Comparison of ENCODE assay signal across 8 cellular contexts in the genomic region with DNA sequence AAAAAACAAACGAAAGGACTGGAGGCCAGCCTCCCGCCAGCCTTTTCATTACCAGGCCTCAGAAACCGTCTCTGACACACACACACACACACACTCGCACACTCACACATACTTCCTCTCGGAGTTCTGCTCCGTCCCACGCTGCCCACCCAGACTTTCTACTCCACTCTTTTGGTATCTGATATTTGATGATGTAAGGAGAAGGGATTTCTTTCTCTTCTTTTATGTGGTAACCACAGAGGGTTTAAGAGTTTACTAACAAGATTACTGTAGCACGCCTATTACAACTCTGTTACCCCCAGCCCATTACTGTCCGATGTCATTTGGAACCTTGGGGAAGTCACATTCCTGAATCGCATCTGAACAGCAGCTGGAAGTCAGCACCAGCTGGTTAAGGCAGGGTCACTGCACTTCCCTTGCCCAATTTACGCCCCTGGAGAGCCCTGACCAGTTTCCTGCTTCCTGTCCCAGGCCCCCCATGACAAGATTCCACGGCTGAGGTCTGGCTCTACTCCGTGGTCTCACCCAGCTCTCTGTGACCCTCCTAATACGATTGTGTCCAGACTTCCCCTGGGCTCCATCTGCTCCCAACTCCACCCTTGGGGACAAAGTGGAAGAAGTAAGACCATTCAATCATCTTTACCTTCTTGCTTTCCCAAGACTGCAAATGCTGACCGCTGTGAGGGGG. TPM values are rescaled to one million over a fixed set of nuclear protein-coding genes. Genes with fewer than 3 reads are reported as not detected.
A peak's percentile ranks its signal among the peaks of the same experiment; 100 is the strongest.
DNase-seq lines count a peak whose midpoint lies in the region; ATAC-seq and TF ChIP-seq lines count a peak whose summit lies in the region.

No MANE protein-coding gene starts in this region.

- no peaks in the 10 kb centered on the region for H3K9me3 ChIP-seq in ascending aorta

- peak; percentile 63 for DNase-seq in activated CD8-positive, alpha-beta memory T cell treated with anti-CD3 and anti-CD28 coated beads for 24 hours
- DNase-seq in activated CD8-positive, alpha-beta memory T cell treated with anti-CD3 and anti-CD28 coated beads, Interleukin-2, amount 50 U/mL, for 4 hours, result no peak
- DNase-seq in ascending aorta (ENCODE audit: low spot score in 2 of 2) (no peak), iris pigment epithelial cell (ENCODE audit: low read depth) (peak; percentile 78), omental fat pad (ENCODE audit: low spot score) (no peak)
- peak; percentile 43 for DNase-seq in stimulated activated CD8-positive, alpha-beta memory T cell treated with anti-CD3 and anti-CD28 coated beads, Interleukin-4, amount 100 ng/mL, for 48 hours

- no peaks in the 10 kb centered on the region for H3K36me3 ChIP-seq in ascending aorta

- H3K4me1 ChIP-seq in ascending aorta, result peaks cover 4 to 6% of the 10 kb centered on the region in 2 donors

- intact Hi-C loops in ascending aorta (cut with DNase I), result no loop called here

- peak overlapping the region; percentile 55 to 72 for H3K4me3 ChIP-seq in ascending aorta

- peaks cover 6% of the 10 kb centered on the region for H3K27me3 ChIP-seq in ascending aorta

- ATAC-seq in omental fat pad (ENCODE audit: low FRiP score) (no peak), GM19463 (IDR thresholded peaks at IDR 0.05; ENCODE audit: unreplicated experiment) (no peak), GM18517 (IDR thresholded peaks at IDR 0.05; ENCODE audit: unreplicated experiment) (no peak)

- H3K27ac ChIP-seq in ascending aorta, result no peak overlapping the region

- TF ChIP-seq CTCF in ascending aorta (IDR thresholded peaks at IDR 0.05) (no peak), omental fat pad (IDR thresholded peaks at IDR 0.05) (no peak)

RNA-seq across cellular contexts. Expression of gene DENND2A, which starts 1.1 kb away (rescaled TPM):
- total RNA-seq in ascending aorta (7.5 TPM), omental fat pad (10 to 100 TPM in 3 of 4 donors, 1 to 10 TPM in 1; 6.7 to 34.7 (median 15.7) TPM)

RNA-seq across cellular contexts. Expression of gene ADCK2, which starts 33.2 kb away (rescaled TPM):
- total RNA-seq in ascending aorta (46.1 TPM), omental fat pad (10 to 100 TPM; 15.9 to 25.1 (median 20.1) TPM)

RNA-seq across cellular contexts. Expression of gene NDUFB2, which starts 57.0 kb away (rescaled TPM):
- total RNA-seq in ascending aorta, result 35.9 TPM
- total RNA-seq in omental fat pad, result 100 to 1,000 TPM; 118 to 301 (median 234) TPM

Comparison
In these comparisons a context has a peak if more than half of its experiments do, and no peak if none do; other contexts are left out.
1. DNase-seq: peak in activated CD8-positive, alpha-beta memory T cell treated with anti-CD3 and anti-CD28 coated beads for 24 hours (single experiment), iris pigment epithelial cell (single experiment) and stimulated activated CD8-positive, alpha-beta memory T cell treated with anti-CD3 and anti-CD28 coated beads, Interleukin-4, amount 100 ng/mL, for 48 hours (single experiment); none in activated CD8-positive, alpha-beta memory T cell treated with anti-CD3 and anti-CD28 coated beads, Interleukin-2, amount 50 U/mL, for 4 hours (single experiment), ascending aorta (0 of 2) and omental fat pad (single experiment).